ENCODE assay signal across 8 cellular contexts in genomic region chr9:93057703-93058356, GRCh38. TPM values are rescaled to one million over a fixed set of nuclear protein-coding genes. Genes with fewer than 3 reads are reported as not detected.
DNase-seq lines count a peak whose midpoint lies in the region; ATAC-seq and TF ChIP-seq lines count a peak whose summit lies in the region.

No MANE protein-coding gene starts in this region.

- H3K27me3 Mint-ChIP-seq in CD8-positive, alpha-beta T cell (ENCODE audit: low read depth) = no peaks in the 10 kb centered on the region
- H3K27me3 Mint-ChIP-seq in memory B cell = no peaks in the 10 kb centered on the region

- H3K27ac ChIP-seq in CD8-positive, alpha-beta T cell (ENCODE audit: low read depth, low read length) = peak overlapping the region; percentile 83
- H3K27ac ChIP-seq in OCI-LY1 (ENCODE audit: low read depth, low read length, poor library complexity, severe bottlenecking) = peak overlapping the region; percentile 68
- H3K27ac ChIP-seq in foreskin keratinocyte = no peak overlapping the region

- H4K20me1 ChIP-seq in OCI-LY1 (ENCODE audit: insufficient read depth, low read length) = no peaks in the 10 kb centered on the region

- intact Hi-C loops in CD8-positive, alpha-beta T cell (cut with DNase I, micrococcal nuclease) = loop anchor here in 1 of 2 experiments (1.0 to 2.0 kb wide), 2 partner anchors 17 to 37 kb away; no protein-coding TSS in a partner anchor

- no peaks in the 10 kb centered on the region for H3K27me3 ChIP-seq in CD8-positive, alpha-beta T cell (ENCODE audit: insufficient read depth, low read length)
- H3K27me3 ChIP-seq in OCI-LY1 (ENCODE audit: insufficient read depth, low read length) = no peaks in the 10 kb centered on the region
- peaks cover 13% of the 10 kb centered on the region for H3K27me3 ChIP-seq in foreskin keratinocyte

- H3K4me2 ChIP-seq in OCI-LY1 (ENCODE audit: low read length) = no peak overlapping the region

- POLR2A ChIA-PET in CD8-positive, alpha-beta T cell (lab: Charles Lee) = interaction anchor here (1.0 to 1.6 kb wide), 3 partner anchors 20 to 30 kb away, joined by 3 to 4 read pairs (median 4); no protein-coding TSS in a partner anchor

- H3K27ac Mint-ChIP-seq in CD8-positive, alpha-beta T cell = peak overlapping the region; percentile 97
- peak overlapping the region; percentile 87 for H3K27ac Mint-ChIP-seq in memory B cell

- H3K4me1 ChIP-seq in CD8-positive, alpha-beta T cell (ENCODE audit: insufficient read depth, low read length) = peaks cover 81% of the 10 kb centered on the region
- H3K4me1 ChIP-seq in OCI-LY1 (ENCODE audit: insufficient read depth, low read length, severe bottlenecking) = peaks cover 46% of the 10 kb centered on the region
- H3K4me1 ChIP-seq in foreskin keratinocyte = no peaks in the 10 kb centered on the region

- DNase-seq in CD8-positive, alpha-beta T cell = no peak
- DNase-seq in memory B cell (ENCODE audit: low spot score in 2 of 2) (peak; percentile 30 to 53), DMS53 treated with DMSO at 0.1 percent for 48 hours (lab: John Stamatoyannopoulos, UW; ENCODE audit: unreplicated experiment) (no peak), foreskin keratinocyte (no peak), glomerular visceral epithelial cell (ENCODE audit: extremely low spot score) (no peak)

- no peaks in the 10 kb centered on the region for H3K9me3 ChIP-seq in CD8-positive, alpha-beta T cell (ENCODE audit: low read length)
- no peaks in the 10 kb centered on the region for H3K9me3 ChIP-seq in OCI-LY1 (ENCODE audit: low read length)

- no peaks in the 10 kb centered on the region for H3K79me2 ChIP-seq in OCI-LY1 (ENCODE audit: insufficient read depth, low read length)

- no peak for TF ChIP-seq CTCF in CD8-positive, alpha-beta T cell (IDR thresholded peaks at IDR 0.05)
- TF ChIP-seq CTCF in OCI-LY1 (IDR thresholded peaks at IDR 0.05; ENCODE audit: low read length) = no peak
- TF ChIP-seq CTCF in foreskin keratinocyte (conservative IDR thresholded peaks at IDR 0.05) = no peak

- H3K9me3 Mint-ChIP-seq in CD8-positive, alpha-beta T cell = no peaks in the 10 kb centered on the region
- H3K9me3 Mint-ChIP-seq in memory B cell = no peaks in the 10 kb centered on the region

- H2AFZ ChIP-seq in OCI-LY1 (ENCODE audit: low read length) = no peak overlapping the region

- H3K36me3 Mint-ChIP-seq in CD8-positive, alpha-beta T cell = peaks cover 5% of the 10 kb centered on the region
- H3K36me3 Mint-ChIP-seq in memory B cell = peaks cover 3% of the 10 kb centered on the region

- CTCF ChIA-PET in CD8-positive, alpha-beta T cell (lab: Charles Lee) = interaction anchor here (1.0 to 1.8 kb wide), 2 partner anchors 33 to 55 kb away, joined by 3 to 4 read pairs; no protein-coding TSS in a partner anchor

- H3K4me1 Mint-ChIP-seq in CD8-positive, alpha-beta T cell (ENCODE audit: low read depth) = peaks cover 80% of the 10 kb centered on the region
- peaks cover 57% of the 10 kb centered on the region for H3K4me1 Mint-ChIP-seq in memory B cell

- no peaks in the 10 kb centered on the region for H3K36me3 ChIP-seq in CD8-positive, alpha-beta T cell (ENCODE audit: insufficient read depth, low read length)
- no peaks in the 10 kb centered on the region for H3K36me3 ChIP-seq in OCI-LY1 (ENCODE audit: insufficient read depth, low read length)

- no peak overlapping the region for H3K9ac ChIP-seq in OCI-LY1 (ENCODE audit: low read length)

- no peaks in the 10 kb centered on the region for H3F3A ChIP-seq in OCI-LY1 (ENCODE audit: insufficient read depth, low read length)

- H3K4me3 ChIP-seq in CD8-positive, alpha-beta T cell (ENCODE audit: low read depth, low read length) = peak overlapping the region; percentile 91
- no peak overlapping the region for H3K4me3 ChIP-seq in OCI-LY1 (ENCODE audit: low read depth, low read length, poor library complexity, severe bottlenecking)

- H3K9me2 ChIP-seq in OCI-LY1 (ENCODE audit: low read depth, low read length) = no peaks in the 10 kb centered on the region

- H3K4me3 Mint-ChIP-seq in CD8-positive, alpha-beta T cell = peak overlapping the region; percentile 83
- H3K4me3 Mint-ChIP-seq in memory B cell = peak overlapping the region; percentile 70

- ATAC-seq in CD8-positive, alpha-beta T cell = peak; percentile 43
- peak; percentile 8 for ATAC-seq in GM21737 (IDR thresholded peaks at IDR 0.05; ENCODE audit: unreplicated experiment)
- ATAC-seq in memory B cell (ENCODE audit: low read depth) = peak; percentile 37
- ATAC-seq in GM21526 (IDR thresholded peaks at IDR 0.05; ENCODE audit: low FRiP score, unreplicated experiment) = no peak
- no peak for ATAC-seq in foreskin keratinocyte

RNA-seq across cellular contexts. Expression of gene SUSD3, which starts 0.7 kb away (rescaled TPM):
- total RNA-seq in CD8-positive, alpha-beta T cell = 10 to 100 TPM; 20.6 to 22.7 TPM
- total RNA-seq in foreskin keratinocyte = 0.11 and 0.44 TPM in 2 replicates
- polyA plus RNA-seq in foreskin keratinocyte = 0.18 and 0.24 TPM in 2 replicates

RNA-seq across cellular contexts. Expression of gene CARD19, which starts 38.2 kb away (rescaled TPM):
- total RNA-seq in CD8-positive, alpha-beta T cell = 10 to 100 TPM; 72.1 to 78.0 TPM
- 31.1 TPM in 2 replicates for total RNA-seq in foreskin keratinocyte
- polyA plus RNA-seq in foreskin keratinocyte = 46.3 and 47.5 TPM in 2 replicates

Comparison
In these comparisons a context has a peak if more than half of its experiments do, and no peak if none do; other contexts are left out.
1. ATAC-seq: peak in CD8-positive, alpha-beta T cell (single experiment), GM21737 (single experiment) and memory B cell (single experiment); none in GM21526 (single experiment) and foreskin keratinocyte (single experiment).
2. DNase-seq: peak in memory B cell (2 of 2); none in CD8-positive, alpha-beta T cell (0 of 7), DMS53 treated with DMSO at 0.1 percent for 48 hours (single experiment), foreskin keratinocyte (0 of 2) and glomerular visceral epithelial cell (single experiment).
3. RNA of gene SUSD3, which starts 0.7 kb away (total RNA-seq): 20.6 to 22.7 TPM in CD8-positive, alpha-beta T cell; 0.11 to 0.44 TPM in foreskin keratinocyte; every median in the first group is over 10 times any median in the second.